ENCODE assay signal across 8 cellular contexts in genomic region chr6:95145457-95145856, GRCh38.
"Had no signal": no experiment of that assay in that cellular context is flagged by ENCODE, and none has a peak within 500 bp of the region (broad histone marks: within the 10 kb centered on the region; RNA-seq: fewer than 3 reads in every experiment).

No MANE protein-coding gene starts in this region.

- FAIRE-seq: G401.6, GM12878, GM12891, GM12892, GM18507, GM19239 had no signal

- H3K4me3 ChIP-seq: GM12878 had no signal

- ATAC-seq: GM12878 had no signal

- DNase-seq: GDM1, GF-D8 had no signal
